Comparison of ENCODE assay signal across 8 cellular contexts in genomic region chr6:163406320-163406719, GRCh38. TPM values are rescaled to one million over a fixed set of nuclear protein-coding genes. Genes with fewer than 3 reads are reported as not detected.
DNase-seq lines count a peak whose midpoint lies in the region; ATAC-seq and TF ChIP-seq lines count a peak whose summit lies in the region.

No MANE protein-coding gene starts in this region.

- no peak for ATAC-seq in GM23338
- ATAC-seq in activated naive CD8-positive, alpha-beta T cell treated with anti-CD3 and anti-CD28 coated beads, Interleukin-2, amount 10 ng/mL, durations not matched to agents 7 days and 5 days (ENCODE audit: low read depth): no peak

- peaks cover 23% of the 10 kb centered on the region for H3K4me1 ChIP-seq in GM23338 (ENCODE audit: insufficient read depth)
- peaks cover 3 to 10% of the 10 kb centered on the region in 2 donors for H3K4me1 ChIP-seq in mucosa of rectum (ENCODE audit: control insufficient read depth in 2 of 2, insufficient read depth in 2 of 2, low read length in 2 of 2)

- H3K79me2 ChIP-seq in GM23338 (replicated peaks; ENCODE audit: insufficient read depth): no peaks in the 10 kb centered on the region

- H3K27me3 ChIP-seq in BJ (ENCODE audit: control insufficient read depth, insufficient read depth, low read length): no peaks in the 10 kb centered on the region
- no peaks in the 10 kb centered on the region for H3K27me3 ChIP-seq in GM23338 (ENCODE audit: insufficient read depth)
- H3K27me3 ChIP-seq in mucosa of rectum (ENCODE audit: control insufficient read depth in 2 of 2, insufficient read depth in 2 of 2, low read length in 2 of 2): peaks cover 5 to 14% of the 10 kb centered on the region in 2 donors

- no peak overlapping the region for H3K4me3 Mint-ChIP-seq in GM23338
- H3K4me3 Mint-ChIP-seq in activated naive CD8-positive, alpha-beta T cell treated with anti-CD3 and anti-CD28 coated beads, Interleukin-2, amount 10 ng/mL, durations not matched to agents 7 days and 5 days: peak overlapping the region; percentile 90

- DNase-seq in BJ (ENCODE audit: low read depth) (no peak), GM23338 (ENCODE audit: low spot score) (no peak), SKM-1 treated with dmso at 0.1 percent for 144 hours (lab: John Stamatoyannopoulos, UW; ENCODE audit: unreplicated experiment) (no peak), middle frontal gyrus (ENCODE audit: extremely low spot score, low spot score) (no peak), NCI-H748 treated with DMSO at 0.1 percent for 48 hours (lab: John Stamatoyannopoulos, UW) (no peak)
- DNase-seq in activated naive CD8-positive, alpha-beta T cell treated with anti-CD3 and anti-CD28 coated beads, Interleukin-2, amount 10 ng/mL, durations not matched to agents 7 days and 5 days: no peak
- DNase-seq in NK-92 treated with Interleukin-12 subunit alpha and Interleukin-12 subunit beta, amount 100 ng/mL, for 24 hours (lab: John Stamatoyannopoulos, UW): no peak

- H3K27ac ChIP-seq in GM23338 (ENCODE audit: low read depth) (peak overlapping the region; percentile 39; the same call in 1 of the 2 replicates), mucosa of rectum (ENCODE audit: low read depth in 2 of 2, low read length in 2 of 2) (peak overlapping the region; percentile 79 to 81)

- no peaks in the 10 kb centered on the region for H3F3A ChIP-seq in GM23338 (replicated peaks; ENCODE audit: low read depth)

- CTCF ChIA-PET in BJ (lab: Yijun Ruan, JAX): interaction anchor here (1.6 kb wide), 1 partner anchor 12 kb away, joined by 3 read pairs; no protein-coding TSS in a partner anchor

- H3K36me3 ChIP-seq in BJ (ENCODE audit: control insufficient read depth, insufficient read depth, low read length) (no peaks in the 10 kb centered on the region), GM23338 (ENCODE audit: insufficient read depth) (no peaks in the 10 kb centered on the region), mucosa of rectum (ENCODE audit: control insufficient read depth in 2 of 2, insufficient read depth in 2 of 2, low read length in 2 of 2) (no peaks in the 10 kb centered on the region)

- H3K27me3 Mint-ChIP-seq in GM23338 (ENCODE audit: insufficient read depth, low read depth, poor library complexity): peaks cover 12% of the 10 kb centered on the region
- H3K27me3 Mint-ChIP-seq in activated naive CD8-positive, alpha-beta T cell treated with anti-CD3 and anti-CD28 coated beads, Interleukin-2, amount 10 ng/mL, durations not matched to agents 7 days and 5 days: peaks cover 4% of the 10 kb centered on the region

- H4K20me1 ChIP-seq in GM23338 (replicated peaks; ENCODE audit: insufficient read depth): no peaks in the 10 kb centered on the region

- H2AFZ ChIP-seq in GM23338: peak overlapping the region; percentile 69

- peak overlapping the region; percentile 26 for H3K4me3 ChIP-seq in BJ (ENCODE audit: low read depth, low read length)
- no peak overlapping the region for H3K4me3 ChIP-seq in GM23338
- peak overlapping the region in 1 of 2 donors; percentile 57 for H3K4me3 ChIP-seq in mucosa of rectum (ENCODE audit: low read length in 2 of 2)

- no peak overlapping the region for H3K4me2 ChIP-seq in GM23338

- H3K9ac ChIP-seq in mucosa of rectum (ENCODE audit: low read depth in 1 of 2, low read length in 2 of 2): peak overlapping the region; percentile 35 to 54

- POLR2A ChIA-PET in BJ (lab: Charles Lee): no interaction called here
- POLR2A ChIA-PET in activated naive CD8-positive, alpha-beta T cell treated with anti-CD3 and anti-CD28 coated beads, Interleukin-2, amount 10 ng/mL, durations not matched to agents 7 days and 5 days (lab: Charles Lee): interaction anchor here (1.4 kb wide), 1 partner anchor 9 kb away, joined by 7 read pairs; the partner anchor contains the start of gene QKI

- TF ChIP-seq CTCF in BJ (IDR thresholded peaks at IDR 0.05; ENCODE audit: insufficient read depth, low read depth, low read length) (no peak), GM23338 (conservative IDR thresholded peaks at IDR 0.05; ENCODE audit: low read depth in 2 of 2) (no peak)

- H3K4me1 Mint-ChIP-seq in GM23338: peaks cover 32% of the 10 kb centered on the region
- H3K4me1 Mint-ChIP-seq in activated naive CD8-positive, alpha-beta T cell treated with anti-CD3 and anti-CD28 coated beads, Interleukin-2, amount 10 ng/mL, durations not matched to agents 7 days and 5 days: peaks cover 16% of the 10 kb centered on the region

- no peaks in the 10 kb centered on the region for H3K9me2 ChIP-seq in GM23338 (ENCODE audit: insufficient read depth)

- no peak overlapping the region for H3K27ac Mint-ChIP-seq in GM23338
- peak overlapping the region; percentile 92 for H3K27ac Mint-ChIP-seq in activated naive CD8-positive, alpha-beta T cell treated with anti-CD3 and anti-CD28 coated beads, Interleukin-2, amount 10 ng/mL, durations not matched to agents 7 days and 5 days

- no peaks in the 10 kb centered on the region for H3K9me3 ChIP-seq in mucosa of rectum (ENCODE audit: control insufficient read depth in 2 of 2, low read length in 2 of 2)

- H3K9me3 Mint-ChIP-seq in GM23338: no peaks in the 10 kb centered on the region
- H3K9me3 Mint-ChIP-seq in activated naive CD8-positive, alpha-beta T cell treated with anti-CD3 and anti-CD28 coated beads, Interleukin-2, amount 10 ng/mL, durations not matched to agents 7 days and 5 days: no peaks in the 10 kb centered on the region

- peaks cover 2% of the 10 kb centered on the region; the same call in 2 of the 3 replicates for H3K36me3 Mint-ChIP-seq in GM23338 (ENCODE audit: low read depth)
- H3K36me3 Mint-ChIP-seq in activated naive CD8-positive, alpha-beta T cell treated with anti-CD3 and anti-CD28 coated beads, Interleukin-2, amount 10 ng/mL, durations not matched to agents 7 days and 5 days: peaks cover 2% of the 10 kb centered on the region

TF ChIP-seq in GM23338, 12 proteins besides CTCF, POLR2A, EP300 and RAD21 (continues in another document):
- TF ChIP-seq ZNF114 (CRISPR knock-in tag; IDR thresholded peaks at IDR 0.05) (no peak), ETS1 (IDR thresholded peaks at IDR 0.05) (no peak), ZNF331 (CRISPR knock-in tag; IDR thresholded peaks at IDR 0.05; ENCODE audit: low read depth) (no peak), JUNB (IDR thresholded peaks at IDR 0.05; ENCODE audit: unreplicated experiment) (no peak), REST (IDR thresholded peaks at IDR 0.05; ENCODE audit: unreplicated experiment) (no peak), POLR2AphosphoS5 (IDR thresholded peaks at IDR 0.05; ENCODE audit: low read depth) (no peak), NANOG (IDR thresholded peaks at IDR 0.05; ENCODE audit: borderline replicate concordance) (no peak), STAT1 (IDR thresholded peaks at IDR 0.05; ENCODE audit: unreplicated experiment) (no peak), EZH2phosphoT487 (IDR thresholded peaks at IDR 0.05; ENCODE audit: unreplicated experiment) (no peak), EZH2 (IDR thresholded peaks at IDR 0.05; ENCODE audit: low read depth, unreplicated experiment) (no peak)

RNA-seq across cellular contexts. Expression of gene QKI, which starts 8.2 kb away (rescaled TPM):
- 114 and 143 TPM in 2 replicates for polyA plus RNA-seq in BJ (2011; rRNA removed)
- 158 and 228 TPM in 2 replicates for polyA minus RNA-seq in BJ (2011; rRNA and poly(A)+ RNA removed)
- total RNA-seq in GM23338 (2014; rRNA removed; shearing (Covaris generic)): 150 and 159 TPM in 2 replicates
- 53.7 and 60.8 TPM in 2 replicates for polyA plus RNA-seq in GM23338 (2016; fragmentation: Nextera tagmentation; extraction: Ambion mirVana)
- 10 to 100 TPM; 70.9 TPM for total RNA-seq in activated naive CD8-positive, alpha-beta T cell treated with anti-CD3 and anti-CD28 coated beads, Interleukin-2, amount 10 ng/mL, durations not matched to agents 7 days and 5 days
